16 cellular contexts compared by ENCODE assay signal in the genomic region with DNA sequence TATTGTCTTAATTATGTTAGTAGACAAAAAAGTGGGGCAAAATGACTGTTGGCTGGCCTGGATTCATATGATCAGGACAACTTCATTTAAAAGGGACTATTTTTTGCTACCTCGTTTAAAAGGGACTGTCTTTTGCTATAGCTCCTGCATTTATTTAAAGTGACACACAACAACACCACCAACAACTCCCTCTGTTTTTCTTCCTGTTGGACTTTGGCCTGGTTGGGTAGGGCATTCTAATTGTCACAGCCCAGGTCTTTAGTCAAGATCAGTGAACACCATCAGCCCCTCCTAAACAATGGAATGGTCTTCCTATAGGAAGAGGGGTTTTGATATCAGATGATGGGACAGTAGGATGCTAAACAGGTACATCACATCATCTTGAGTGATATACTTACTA.
DNase-seq lines count a peak whose midpoint lies in the region; FAIRE-seq and TF ChIP-seq lines count a peak whose summit lies in the region.
"Had no signal": no experiment of that assay in that cellular context is flagged by ENCODE, and none has a peak within 500 bp of the region (broad histone marks: within the 10 kb centered on the region; RNA-seq: fewer than 3 reads in every experiment).

No MANE protein-coding gene starts in this region.

- H3K27ac ChIP-seq in colonic mucosa, result no peak overlapping the region
- H3K27ac ChIP-seq in liver (ENCODE audit: low read depth in 1 of 2, low read length in 2 of 2), result no peak overlapping the region
- H3K27ac ChIP-seq: GM23248 had no signal

- TF ChIP-seq POLR2A in GM12892 (IDR thresholded peaks at IDR 0.05; ENCODE audit: low read depth, low read length), result no peak

- H3K27me3 ChIP-seq in colonic mucosa (no peaks in the 10 kb centered on the region), liver (ENCODE audit: control insufficient read depth in 4 of 4, insufficient read depth in 4 of 4, low read length in 3 of 4) (no peaks in the 10 kb centered on the region)

- no peaks in the 10 kb centered on the region for H3K4me1 ChIP-seq in colonic mucosa
- no peaks in the 10 kb centered on the region for H3K4me1 ChIP-seq in liver (ENCODE audit: control insufficient read depth in 4 of 4, insufficient read depth in 4 of 4, low read length in 3 of 4)

- no peaks in the 10 kb centered on the region for H3K9me3 ChIP-seq in colonic mucosa
- H3K9me3 ChIP-seq in liver (ENCODE audit: control insufficient read depth in 4 of 4, low read length in 3 of 4), result no peaks in the 10 kb centered on the region

- no peaks in the 10 kb centered on the region for H3K36me3 ChIP-seq in colonic mucosa
- no peaks in the 10 kb centered on the region for H3K36me3 ChIP-seq in liver (ENCODE audit: control insufficient read depth in 4 of 4, insufficient read depth in 3 of 4, low read depth in 1 of 4, low read length in 3 of 4)

- intact Hi-C loops in colonic mucosa (cut with DNase I), result no loop called here

- 51% methylated on average over 1 of the region's 1 CpG for WGBS in liver

- H3K9ac ChIP-seq in colonic mucosa (ENCODE audit: low read depth in 2 of 2, low read length in 2 of 2), result no peak overlapping the region
- no peak overlapping the region for H3K9ac ChIP-seq in liver (ENCODE audit: low read depth in 1 of 2, low read length in 2 of 2)
- H3K9ac ChIP-seq: GM23248 had no signal

- DNase-seq in GM12892 (ENCODE audit: insufficient read length) (no peak), HuH-7 (ENCODE audit: low spot score) (peak; percentile 36), colonic mucosa (peak; percentile 36), SKM-1 (lab: John Stamatoyannopoulos, UW; ENCODE audit: unreplicated experiment) (no peak), MV-4-11 (lab: John Stamatoyannopoulos, UW) (no peak), NOMO-1 (lab: John Stamatoyannopoulos, UW; ENCODE audit: unreplicated experiment in 2 of 2) (no peak)
- DNase-seq in activated CD4-positive, alpha-beta T cell treated with anti-CD3 and anti-CD28 coated beads for 1 hour, result no peak
- DNase-seq: C1 segment of cervical spinal cord; CD4-positive, alpha-beta T cell; DND-41; GDM1; GM23248 had no signal

- no peak for TF ChIP-seq RAD21 in liver (IDR thresholded peaks at IDR 0.05)

- TF ChIP-seq CTCF in colonic mucosa (IDR thresholded peaks at IDR 0.05), result no peak
- TF ChIP-seq CTCF in liver (IDR thresholded peaks at IDR 0.05; ENCODE audit: low read depth, low read length, missing input control), result no peak

- peak; percentile 79 for FAIRE-seq in GM12892 (lab: Jason Lieb, UNC)
- FAIRE-seq: A204.1, H54, K562 had no signal

- no peak overlapping the region for H3K4me3 ChIP-seq in colonic mucosa
- no peak overlapping the region for H3K4me3 ChIP-seq in liver (ENCODE audit: low read depth in 1 of 3, low read length in 3 of 3)
- H3K4me3 ChIP-seq: GM23248, K562 had no signal

TF ChIP-seq in liver, 16 proteins besides CTCF, POLR2A, EP300 and RAD21:
- TF ChIP-seq FOXA2 (IDR thresholded peaks at IDR 0.05) (no peak), GABPA (IDR thresholded peaks at IDR 0.05 in 1 of 2, conservative IDR thresholded peaks at IDR 0.05 in 1 of 2) (no peak), HNF4G (IDR thresholded peaks at IDR 0.05) (no peak), MAX (IDR thresholded peaks at IDR 0.05) (no peak), REST (IDR thresholded peaks at IDR 0.05) (no peak), HNF4A (conservative IDR thresholded peaks at IDR 0.05) (peak; percentile 56 to 66), JUND (IDR thresholded peaks at IDR 0.05) (no peak)
TF ChIP-seq in liver: peak in this region for 1.

Comparison
In these comparisons a context has a peak if more than half of its experiments do, and no peak if none do; other contexts are left out.
1. DNase-seq: peak in HuH-7 (single experiment) and colonic mucosa (single experiment); none in GM12892 (single experiment), SKM-1 (single experiment), MV-4-11 (single experiment), activated CD4-positive, alpha-beta T cell treated with anti-CD3 and anti-CD28 coated beads for 1 hour (single experiment) and NOMO-1 (0 of 2).